In genomic region chr1:23344987-23345472, GRCh38 we compare ENCODE assay signal across 8 cellular contexts. TPM values are rescaled to one million over a fixed set of nuclear protein-coding genes. Genes with fewer than 3 reads are reported as not detected.
DNase-seq lines count a peak whose midpoint lies in the region; ATAC-seq and TF ChIP-seq lines count a peak whose summit lies in the region.

No MANE protein-coding gene starts in this region.

- peak overlapping the region; percentile 73 to 90 for H3K9ac ChIP-seq in liver (ENCODE audit: low read depth in 1 of 2, low read length in 2 of 2)

- no peak for ATAC-seq in HG03095 (IDR thresholded peaks at IDR 0.05; ENCODE audit: unreplicated experiment)

- TSS peak; percentile 96 for BruUV-seq in Caco-2 (replicated peaks; lab: Mats Ljungman, UMichigan)

- H3K9me3 Mint-ChIP-seq in Caco-2 (ENCODE audit: unreplicated experiment) (no peaks in the 10 kb centered on the region), IgD-negative memory B cell (no peaks in the 10 kb centered on the region), type B pancreatic cell (no peaks in the 10 kb centered on the region)

- peak overlapping the region; percentile 98 for H3K27ac Mint-ChIP-seq in Caco-2 (ENCODE audit: unreplicated experiment)
- H3K27ac Mint-ChIP-seq in IgD-negative memory B cell = peak overlapping the region; percentile 37 to 96 (median 91)
- peak overlapping the region; percentile 99 for H3K27ac Mint-ChIP-seq in type B pancreatic cell

- H3K4me3 ChIP-seq in Caco-2 (ENCODE audit: low read depth, low read length) (peak overlapping the region; percentile 65), astrocyte of the cerebellum (ENCODE audit: low read depth, low read length) (peak overlapping the region; percentile 85), liver (ENCODE audit: low read depth in 1 of 3, low read length in 3 of 3) (peak overlapping the region; percentile 75 to 99 (median 86))

- no peaks in the 10 kb centered on the region for H3K27me3 Mint-ChIP-seq in Caco-2 (ENCODE audit: insufficient read depth, unreplicated experiment)
- H3K27me3 Mint-ChIP-seq in IgD-negative memory B cell = no peaks in the 10 kb centered on the region
- no peaks in the 10 kb centered on the region for H3K27me3 Mint-ChIP-seq in type B pancreatic cell

- TF ChIP-seq CTCF in Caco-2 (IDR thresholded peaks at IDR 0.05; ENCODE audit: insufficient read depth in 1 of 2, low read depth in 1 of 2, low read length in 1 of 2, severe bottlenecking in 1 of 2, unreplicated experiment in 1 of 2) (no peak), astrocyte of the cerebellum (IDR thresholded peaks at IDR 0.05; ENCODE audit: low read depth, low read length, missing control alignments) (no peak), liver (IDR thresholded peaks at IDR 0.05; ENCODE audit: low read depth, low read length, missing input control) (no peak), type B pancreatic cell (conservative IDR thresholded peaks at IDR 0.05) (no peak)

- H3K27me3 ChIP-seq in Caco-2 (replicated peaks; ENCODE audit: control insufficient read depth, insufficient read depth, low read length) (no peaks in the 10 kb centered on the region), liver (ENCODE audit: control insufficient read depth in 4 of 4, insufficient read depth in 4 of 4, low read length in 3 of 4) (no peaks in the 10 kb centered on the region)

- DNase-seq in Caco-2 (peak in 1 of 2 experiments; percentile 27), astrocyte of the cerebellum (ENCODE audit: low read depth) (no peak), type B pancreatic cell (ENCODE audit: extremely low spot score, unreplicated experiment) (no peak), UCSD-AML1 (lab: John Stamatoyannopoulos, UW; ENCODE audit: unreplicated experiment) (no peak), NOMO-1 treated with dmso at 0.1 percent for 144 hours (lab: John Stamatoyannopoulos, UW; ENCODE audit: unreplicated experiment) (no peak)

- H3K4me1 Mint-ChIP-seq in Caco-2 (ENCODE audit: low read depth, unreplicated experiment) = peaks cover 17% of the 10 kb centered on the region
- peaks cover 32 to 41% (median 33%) of the 10 kb centered on the region in 3 donors for H3K4me1 Mint-ChIP-seq in IgD-negative memory B cell
- H3K4me1 Mint-ChIP-seq in type B pancreatic cell (ENCODE audit: unreplicated experiment) = peaks cover 35% of the 10 kb centered on the region

- intact Hi-C loops in Caco-2 (cut with micrococcal nuclease; ENCODE audit: unreplicated experiment) = loop anchor here (1.0 to 10.0 kb wide), 3 partner anchors 23 to 190 kb away; partner anchors contain the start of gene E2F2

- H3K9me3 ChIP-seq in Caco-2 (no peaks in the 10 kb centered on the region), liver (ENCODE audit: control insufficient read depth in 4 of 4, low read length in 3 of 4) (no peaks in the 10 kb centered on the region)

- H3K36me3 Mint-ChIP-seq in Caco-2 (ENCODE audit: insufficient read depth, unreplicated experiment) (peaks cover 29% of the 10 kb centered on the region), IgD-negative memory B cell (no peaks in the 10 kb centered on the region), type B pancreatic cell (peaks cover 5% of the 10 kb centered on the region)

- H3K4me3 Mint-ChIP-seq in Caco-2 (ENCODE audit: unreplicated experiment) (peak overlapping the region; percentile 96), IgD-negative memory B cell (peak overlapping the region; percentile 93 to 99 (median 94)), type B pancreatic cell (peak overlapping the region; percentile 96)

- no peak for TF ChIP-seq RAD21 in liver (IDR thresholded peaks at IDR 0.05)

- CTCF ChIA-PET in Caco-2 (lab: Charles Lee) = interaction anchor here (0.9 to 1.4 kb wide), 3 partner anchors 23 to 59 kb away, joined by 3 to 15 read pairs (median 8); no protein-coding TSS in a partner anchor

- peak overlapping the region; percentile 66 to 87 for H3K27ac ChIP-seq in liver (ENCODE audit: low read depth in 1 of 2, low read length in 2 of 2)

- in situ Hi-C loops in astrocyte of the cerebellum (cut with HindIII; ENCODE audit: low sequenced_read_pairs) = loop anchor here (5.0 kb wide), 1 partner anchor 42 kb away; no protein-coding TSS in a partner anchor

- H3K36me3 ChIP-seq in Caco-2 (ENCODE audit: control insufficient read depth, insufficient read depth, low read length) (no peaks in the 10 kb centered on the region), liver (ENCODE audit: control insufficient read depth in 4 of 4, insufficient read depth in 3 of 4, low read depth in 1 of 4, low read length in 3 of 4) (no peaks in the 10 kb centered on the region)

- H3K4me1 ChIP-seq in Caco-2 (peaks cover 19% of the 10 kb centered on the region), liver (ENCODE audit: control insufficient read depth in 4 of 4, insufficient read depth in 4 of 4, low read length in 3 of 4) (peaks cover 0 to 35% (median 26%) of the 10 kb centered on the region in 4 donors)

- WGBS in liver = 38% methylated on average over 8 of the region's 8 CpGs

- POLR2A ChIA-PET in Caco-2 (lab: Charles Lee) = interaction anchor here (0.9 to 1.7 kb wide), 7 partner anchors 23 to 122 kb away, joined by 4 to 45 read pairs (median 11); partner anchors contain the start of gene ZNF436

TF ChIP-seq in liver, 16 proteins besides CTCF, POLR2A, EP300 and RAD21:
- TF ChIP-seq FOXA1 (IDR thresholded peaks at IDR 0.05) (no peak), ATF3 (IDR thresholded peaks at IDR 0.05) (no peak), GABPA (IDR thresholded peaks at IDR 0.05 in 1 of 2, conservative IDR thresholded peaks at IDR 0.05 in 1 of 2) (no peak), TAF1 (conservative IDR thresholded peaks at IDR 0.05) (no peak), HNF4G (IDR thresholded peaks at IDR 0.05) (no peak), EGR1 (IDR thresholded peaks at IDR 0.05; ENCODE audit: low read depth in 2 of 2) (no peak), ZBTB33 (IDR thresholded peaks at IDR 0.05) (no peak), MAX (IDR thresholded peaks at IDR 0.05) (no peak), FOXA2 (IDR thresholded peaks at IDR 0.05) (no peak), YY1 (IDR thresholded peaks at IDR 0.05) (no peak), SP1 (IDR thresholded peaks at IDR 0.05) (no peak), RXRA (IDR thresholded peaks at IDR 0.05) (no peak), REST (IDR thresholded peaks at IDR 0.05) (no peak)

RNA-seq across cellular contexts. Expression of gene HNRNPR, which starts 0.9 kb away (rescaled TPM):
- total RNA-seq in Caco-2 (2022) (169 and 183 TPM in 2 replicates), liver (10 to 100 TPM; 42.2 to 57.0 TPM), type B pancreatic cell (ENCODE audit: low replicate concordance) (142 and 210 TPM in 2 replicates)
- polyA plus RNA-seq in IgD-negative memory B cell (164 TPM), liver (10 to 100 TPM; 31.2 to 34.6 TPM)

RNA-seq across cellular contexts. Expression of gene ZNF436, which starts 24.6 kb away (rescaled TPM):
- total RNA-seq in Caco-2 (2022) = 6.0 and 6.1 TPM in 2 replicates
- polyA plus RNA-seq in IgD-negative memory B cell = 2.5 TPM
- 1 to 10 TPM; 5.4 to 8.0 TPM for total RNA-seq in liver
- 1 to 10 TPM; 1.3 to 2.1 TPM for polyA plus RNA-seq in liver
- total RNA-seq in type B pancreatic cell (ENCODE audit: low replicate concordance) = 15.5 and 24.8 TPM in 2 replicates
